8 cellular contexts compared by ENCODE assay signal in genomic region chr2:218567797-218568189, GRCh38. TPM values are rescaled to one million over a fixed set of nuclear protein-coding genes. Genes with fewer than 3 reads are reported as not detected.
DNase-seq lines count a peak whose midpoint lies in the region; ATAC-seq lines count a peak whose summit lies in the region.

No MANE protein-coding gene starts in this region.

- peaks cover 49% of the 10 kb centered on the region for H3K4me1 Mint-ChIP-seq in activated naive CD8-positive, alpha-beta T cell treated with anti-CD3 and anti-CD28 coated beads, Interleukin-2, amount 10 ng/mL, durations not matched to agents 7 days and 5 days

- H3K27me3 Mint-ChIP-seq in activated naive CD8-positive, alpha-beta T cell treated with anti-CD3 and anti-CD28 coated beads, Interleukin-2, amount 10 ng/mL, durations not matched to agents 7 days and 5 days, result no peaks in the 10 kb centered on the region

- peak overlapping the region; percentile 77 for H3K4me3 ChIP-seq in iPS-20b (ENCODE audit: low read length)

- ATAC-seq in GM21786 (IDR thresholded peaks at IDR 0.05; ENCODE audit: unreplicated experiment), result peak; percentile 35
- ATAC-seq in activated naive CD8-positive, alpha-beta T cell treated with anti-CD3 and anti-CD28 coated beads, Interleukin-2, amount 10 ng/mL, durations not matched to agents 7 days and 5 days (ENCODE audit: low read depth), result peak; percentile 48

- peaks cover 29% of the 10 kb centered on the region for H3K36me3 Mint-ChIP-seq in activated naive CD8-positive, alpha-beta T cell treated with anti-CD3 and anti-CD28 coated beads, Interleukin-2, amount 10 ng/mL, durations not matched to agents 7 days and 5 days

- peak overlapping the region; percentile 91 for H3K4me3 Mint-ChIP-seq in activated naive CD8-positive, alpha-beta T cell treated with anti-CD3 and anti-CD28 coated beads, Interleukin-2, amount 10 ng/mL, durations not matched to agents 7 days and 5 days

- H3K27ac Mint-ChIP-seq in activated naive CD8-positive, alpha-beta T cell treated with anti-CD3 and anti-CD28 coated beads, Interleukin-2, amount 10 ng/mL, durations not matched to agents 7 days and 5 days, result peak overlapping the region; percentile 100

- in situ Hi-C loops in ACHN (cut with HindIII; ENCODE audit: low pct_ligation_motif_present, low pct_unique_long_range_greater_than_20kb, low sequenced_read_pairs), result no loop called here

- POLR2A ChIA-PET in activated naive CD8-positive, alpha-beta T cell treated with anti-CD3 and anti-CD28 coated beads, Interleukin-2, amount 10 ng/mL, durations not matched to agents 7 days and 5 days (lab: Charles Lee), result interaction anchor here (0.6 to 1.0 kb wide), 4 partner anchors 9 to 171 kb away, joined by 3 to 6 read pairs (median 3); no protein-coding TSS in a partner anchor

- peaks cover 58% of the 10 kb centered on the region for H3K36me3 ChIP-seq in KOPT-K1 (ENCODE audit: insufficient read depth, low read length)
- peaks cover 62% of the 10 kb centered on the region for H3K36me3 ChIP-seq in iPS-20b (ENCODE audit: insufficient read depth, low read depth, low read length)

- H3K27me3 ChIP-seq in iPS-20b (ENCODE audit: insufficient read depth, low read length), result no peaks in the 10 kb centered on the region

- peak overlapping the region; percentile 85 for H3K9ac ChIP-seq in iPS-20b (ENCODE audit: low read depth, low read length)

- DNase-seq in NCI-H2029 (lab: John Stamatoyannopoulos, UW) (peak; percentile 73), NCI-H2029 treated with DMSO at 0.1 percent for 48 hours (lab: John Stamatoyannopoulos, UW) (no peak), ACHN (no peak)
- no peak for DNase-seq in activated naive CD8-positive, alpha-beta T cell treated with anti-CD3 and anti-CD28 coated beads, Interleukin-2, amount 10 ng/mL, durations not matched to agents 7 days and 5 days
- peak in 4 of 6 experiments; percentile 76 to 93 (median 86) for DNase-seq in stimulated activated naive CD4-positive, alpha-beta T cell (lab: John Stamatoyannopoulos, UW)

- H3K9me3 ChIP-seq in KOPT-K1 (ENCODE audit: insufficient read depth, low read length, poor library complexity, severe bottlenecking) (no peaks in the 10 kb centered on the region), iPS-20b (ENCODE audit: insufficient read depth, low read depth, low read length) (no peaks in the 10 kb centered on the region)

- H3K9me3 Mint-ChIP-seq in activated naive CD8-positive, alpha-beta T cell treated with anti-CD3 and anti-CD28 coated beads, Interleukin-2, amount 10 ng/mL, durations not matched to agents 7 days and 5 days, result no peaks in the 10 kb centered on the region

- H3K27ac ChIP-seq in KOPT-K1 (ENCODE audit: low read depth, low read length, poor library complexity, severe bottlenecking), result peak overlapping the region; percentile 99
- H3K27ac ChIP-seq in iPS-20b (ENCODE audit: low read length), result peak overlapping the region; percentile 52

- H3K4me1 ChIP-seq in iPS-20b (ENCODE audit: insufficient read depth, low read length), result peaks cover 15% of the 10 kb centered on the region

RNA-seq across cellular contexts. Expression of gene USP37, which starts 0.4 kb away (rescaled TPM):
- total RNA-seq in activated naive CD8-positive, alpha-beta T cell treated with anti-CD3 and anti-CD28 coated beads, Interleukin-2, amount 10 ng/mL, durations not matched to agents 7 days and 5 days, result 10 to 100 TPM; 31.9 to 33.5 TPM

RNA-seq across cellular contexts. Expression of gene CNOT9, which starts 0.8 kb away (rescaled TPM):
- 10 to 100 TPM; 75.0 to 79.5 TPM for total RNA-seq in activated naive CD8-positive, alpha-beta T cell treated with anti-CD3 and anti-CD28 coated beads, Interleukin-2, amount 10 ng/mL, durations not matched to agents 7 days and 5 days

RNA-seq across cellular contexts. Expression of gene PLCD4, which starts 39.9 kb away (rescaled TPM):
- total RNA-seq in activated naive CD8-positive, alpha-beta T cell treated with anti-CD3 and anti-CD28 coated beads, Interleukin-2, amount 10 ng/mL, durations not matched to agents 7 days and 5 days, result under 1 TPM; 0.54 to 0.64 TPM

Comparison
In these comparisons a context has a peak if more than half of its experiments do, and no peak if none do; other contexts are left out.
1. DNase-seq: peak in NCI-H2029 (single experiment) and stimulated activated naive CD4-positive, alpha-beta T cell (4 of 6); none in NCI-H2029 treated with DMSO at 0.1 percent for 48 hours (single experiment), activated naive CD8-positive, alpha-beta T cell treated with anti-CD3 and anti-CD28 coated beads, Interleukin-2, amount 10 ng/mL, durations not matched to agents 7 days and 5 days (single experiment) and ACHN (single experiment).